ENCODE assay signal across 25 cellular contexts in genomic region chr13:100735494-100735893, GRCh38.
DNase-seq lines count a peak whose midpoint lies in the region; ATAC-seq, FAIRE-seq and TF ChIP-seq lines count a peak whose summit lies in the region.
"Had no signal": no experiment of that assay in that cellular context is flagged by ENCODE, and none has a peak within 500 bp of the region (broad histone marks: within the 10 kb centered on the region; RNA-seq: fewer than 3 reads in every experiment).

No MANE protein-coding gene starts in this region.

- H2BK15ac ChIP-seq in mesenchymal stem cell (ENCODE audit: low read depth, poor library complexity, severe bottlenecking) = no peak overlapping the region

- H2BK12ac ChIP-seq in mesenchymal stem cell (ENCODE audit: low read length in 2 of 2) = no peak overlapping the region

- H3K36me3 ChIP-seq in HepG2 (replicated peaks in 1 of 2; ENCODE audit: control insufficient read depth in 1 of 2, insufficient read depth in 2 of 2, low read length in 2 of 2) = no peaks in the 10 kb centered on the region
- no peaks in the 10 kb centered on the region for H3K36me3 ChIP-seq in right lobe of liver
- no peaks in the 10 kb centered on the region for H3K36me3 ChIP-seq in GM23338 (ENCODE audit: insufficient read depth)
- H3K36me3 ChIP-seq in mesenchymal stem cell (ENCODE audit: control insufficient read depth in 1 of 2, insufficient read depth in 2 of 2, low read depth in 1 of 2, low read length in 2 of 2) = no peaks in the 10 kb centered on the region
- H3K36me3 ChIP-seq: BLaER1 treated with 17β-estradiol and CSF1 and Interleukin-3, amounts not matched to agents 10 nM and 100 nM had no signal

- H3K9ac ChIP-seq in HepG2 (ENCODE audit: insufficient read depth, low read depth, low read length) = no peak overlapping the region; the same call in 1 of the 2 replicates
- H3K9ac ChIP-seq in mesenchymal stem cell (ENCODE audit: low read length) = no peak overlapping the region
- H3K9ac ChIP-seq: BLaER1 treated with 17β-estradiol and CSF1 and Interleukin-3, amounts not matched to agents 10 nM and 100 nM had no signal

- peak overlapping the region; percentile 37 for H4K91ac ChIP-seq in mesenchymal stem cell (ENCODE audit: low read length)

- H3K9me2 ChIP-seq in GM23338 (ENCODE audit: insufficient read depth) = 0 out of 2 replicates have a peak, but pooled peaks cover 2% of the 10 kb centered on the region

- H3K27ac Mint-ChIP-seq in GM23338 = no peak overlapping the region
- H3K27ac Mint-ChIP-seq in stimulated activated memory B cell treated with anti-CD40 and anti-IgM and Interleukin-4, amounts not matched to agents 10 μg/mL and 1 μg/mL and 100 μg/mL, for 72 hours = no peak overlapping the region
- H3K27ac Mint-ChIP-seq: B cell; CD14-positive monocyte; CD4-positive, alpha-beta memory T cell; CD4-positive, CD25-positive, alpha-beta regulatory T cell; CD8-positive, alpha-beta memory T cell had no signal

- no peak overlapping the region for H3K4me3 Mint-ChIP-seq in GM23338
- no peak overlapping the region for H3K4me3 Mint-ChIP-seq in stimulated activated memory B cell treated with anti-CD40 and anti-IgM and Interleukin-4, amounts not matched to agents 10 μg/mL and 1 μg/mL and 100 μg/mL, for 72 hours
- H3K4me3 Mint-ChIP-seq: B cell; CD14-positive monocyte; CD4-positive, alpha-beta memory T cell; CD4-positive, CD25-positive, alpha-beta regulatory T cell; CD8-positive, alpha-beta memory T cell had no signal

- no peaks in the 10 kb centered on the region; the same call in 2 of the 3 replicates for H3K36me3 Mint-ChIP-seq in GM23338 (ENCODE audit: low read depth)
- no peaks in the 10 kb centered on the region for H3K36me3 Mint-ChIP-seq in stimulated activated memory B cell treated with anti-CD40 and anti-IgM and Interleukin-4, amounts not matched to agents 10 μg/mL and 1 μg/mL and 100 μg/mL, for 72 hours
- H3K36me3 Mint-ChIP-seq: CD14-positive monocyte; CD4-positive, alpha-beta memory T cell; CD4-positive, CD25-positive, alpha-beta regulatory T cell; CD8-positive, alpha-beta memory T cell had no signal

- in situ Hi-C loops in HepG2 (cut with HindIII; ENCODE audit: extremely low pct_ligation_motif_present, low pct_unique_long_range_greater_than_20kb) = no loop called here

- no peak overlapping the region for H3K14ac ChIP-seq in mesenchymal stem cell (ENCODE audit: low read length in 2 of 2)

- no peak overlapping the region for H2BK5ac ChIP-seq in mesenchymal stem cell (ENCODE audit: low read depth, low read length, poor library complexity, severe bottlenecking)

- H2AFZ ChIP-seq in HepG2 (ENCODE audit: low read length) = peak overlapping the region; percentile 1
- H2AFZ ChIP-seq in GM23338 = 0 out of 2 replicates have a peak overlapping the region, but pooled peaks have one; percentile 72
- no peak overlapping the region for H2AFZ ChIP-seq in mesenchymal stem cell (ENCODE audit: low read depth, low read length)

- 0 out of 2 replicates have a peak, but pooled peaks cover 8% of the 10 kb centered on the region for H3K9me3 ChIP-seq in HepG2 (ENCODE audit: low read length)
- no peaks in the 10 kb centered on the region for H3K9me3 ChIP-seq in right lobe of liver
- peaks cover 3% of the 10 kb centered on the region for H3K9me3 ChIP-seq in mesenchymal stem cell (ENCODE audit: control insufficient read depth, low read length)
- H3K9me3 ChIP-seq: A549 had no signal

- 97% methylated on average over 7 of the region's 9 CpGs for WGBS in HepG2 (ENCODE audit: low lambda C conversion rate)
- WGBS in right lobe of liver (ENCODE audit: insufficient coverage, low coverage, low lambda C conversion rate, missing lambda C conversion rate) = 87% methylated on average over 2 of the region's 9 CpGs
- 94% methylated on average over 9 of the region's 9 CpGs for WGBS in mesenchymal stem cell

- DNase-seq in HepG2 (ENCODE audit: low spot score) (no peak), right lobe of liver (no peak), GM23338 (ENCODE audit: low spot score) (no peak), mesenchymal stem cell (no peak), NCI-H1417 treated with DMSO at 0.1 percent for 48 hours (lab: John Stamatoyannopoulos, UW) (no peak), hippocampal formation (lab: John Stamatoyannopoulos, UW) (no peak)
- DNase-seq: AML-193; Calu3; CD4-positive, alpha-beta memory T cell; CD4-positive, CD25-positive, alpha-beta regulatory T cell; CD8-positive, alpha-beta memory T cell; COR-L47; DMS79 treated with DMSO at 0.1 percent for 48 hours; GF-D8 had no signal

- TF ChIP-seq CTCF in HepG2 (CRISPR knock-in tag; IDR thresholded peaks at IDR 0.05) (no peak), right lobe of liver (IDR thresholded peaks at IDR 0.05) (no peak), GM23338 (conservative IDR thresholded peaks at IDR 0.05; ENCODE audit: low read depth in 2 of 2) (no peak)

- H2BK120ac ChIP-seq in mesenchymal stem cell (ENCODE audit: low read depth, low read length) = no peak overlapping the region

- H3F3A ChIP-seq in GM23338 (replicated peaks; ENCODE audit: low read depth) = no peaks in the 10 kb centered on the region

- H3K4me3 ChIP-seq in HepG2 (replicated peaks in 1 of 3; ENCODE audit: insufficient read depth in 1 of 3, low read depth in 2 of 3, low read length in 3 of 3) = no peak overlapping the region
- H3K4me3 ChIP-seq in right lobe of liver = no peak overlapping the region
- no peak overlapping the region for H3K4me3 ChIP-seq in GM23338
- no peak overlapping the region for H3K4me3 ChIP-seq in mesenchymal stem cell (ENCODE audit: insufficient read depth in 1 of 2, low read depth in 1 of 2, low read length in 2 of 2)
- H3K4me3 ChIP-seq: A549; BLaER1 treated with 17β-estradiol and CSF1 and Interleukin-3, amounts not matched to agents 10 nM and 100 nM had no signal

- TF ChIP-seq RAD21 in HepG2 (CRISPR knock-in tag; IDR thresholded peaks at IDR 0.05) = no peak

- H3K23ac ChIP-seq in mesenchymal stem cell (ENCODE audit: low read length in 2 of 2) = no peak overlapping the region

- no peak overlapping the region for H3K4me2 ChIP-seq in HepG2 (ENCODE audit: low read depth, low read length)
- no peak overlapping the region for H3K4me2 ChIP-seq in GM23338
- H3K4me2 ChIP-seq in mesenchymal stem cell (ENCODE audit: low read length, poor library complexity, severe bottlenecking) = no peak overlapping the region
- H3K4me2 ChIP-seq: A549; BLaER1 treated with 17β-estradiol and CSF1 and Interleukin-3, amounts not matched to agents 10 nM and 100 nM had no signal

- ATAC-seq in HepG2 = no peak
- ATAC-seq in right lobe of liver = no peak
- no peak for ATAC-seq in GM23338
- peak; percentile 20 for ATAC-seq in stimulated activated memory B cell treated with anti-CD40 and anti-IgM and Interleukin-4, amounts not matched to agents 10 μg/mL and 1 μg/mL and 100 μg/mL, for 72 hours
- no peak for ATAC-seq in HG03342 (IDR thresholded peaks at IDR 0.05; ENCODE audit: unreplicated experiment)
- ATAC-seq: A549 had no signal

- TF ChIP-seq EP300 in HepG2 (IDR thresholded peaks at IDR 0.05; ENCODE audit: low read depth in 2 of 2, low read length in 2 of 2) (no peak), HepG2 (CRISPR knock-in tag; IDR thresholded peaks at IDR 0.05; ENCODE audit: borderline replicate concordance) (no peak)

- H3K79me2 ChIP-seq in HepG2 (ENCODE audit: insufficient read depth, low read length) (no peaks in the 10 kb centered on the region), GM23338 (replicated peaks; ENCODE audit: insufficient read depth) (no peaks in the 10 kb centered on the region)

- CTCF ChIA-PET in HepG2 (lab: Yijun Ruan, JAX; ENCODE audit: low intra/inter-chr PET ratio, low total read pairs) = no interaction called here

- POLR2A ChIA-PET in HepG2 (lab: Yijun Ruan, JAX) = no interaction called here

- no peak for FAIRE-seq in HepG2 (lab: Jason Lieb, UNC)
- FAIRE-seq: A549, D721Med, G401.6, GM12891, GM19239 had no signal

- no TSS peak for BruUV-seq in HepG2 (replicated peaks; lab: Mats Ljungman, UMichigan)

- H3K27ac ChIP-seq in HepG2 (ENCODE audit: extremely low read length, insufficient read depth, low read length) = peak overlapping the region; percentile 94
- no peak overlapping the region for H3K27ac ChIP-seq in right lobe of liver
- no peak overlapping the region for H3K27ac ChIP-seq in GM23338 (ENCODE audit: low read depth)
- H3K27ac ChIP-seq in mesenchymal stem cell (ENCODE audit: low read length, poor library complexity, severe bottlenecking) = no peak overlapping the region
- H3K27ac ChIP-seq: 22Rv1; A549; BLaER1 treated with 17β-estradiol and CSF1 and Interleukin-3, amounts not matched to agents 10 nM and 100 nM had no signal

- TF ChIP-seq POLR2A in HepG2 (IDR thresholded peaks at IDR 0.05; ENCODE audit: insufficient read depth in 1 of 2, low read depth in 2 of 2, low read length in 2 of 2) (no peak), right lobe of liver (IDR thresholded peaks at IDR 0.05) (no peak)

- H3K79me1 ChIP-seq in mesenchymal stem cell (replicated peaks; ENCODE audit: low read length, poor library complexity, severe bottlenecking) = no peaks in the 10 kb centered on the region

- H4K20me1 ChIP-seq in HepG2 (ENCODE audit: insufficient read depth, low read length) = no peaks in the 10 kb centered on the region
- no peaks in the 10 kb centered on the region for H4K20me1 ChIP-seq in GM23338 (replicated peaks; ENCODE audit: insufficient read depth)
- H4K20me1 ChIP-seq: BLaER1 treated with 17β-estradiol and CSF1 and Interleukin-3, amounts not matched to agents 10 nM and 100 nM had no signal

- H4K8ac ChIP-seq in mesenchymal stem cell (ENCODE audit: low read length) = no peak overlapping the region

- intact Hi-C loops in HepG2 (cut with micrococcal nuclease; ENCODE audit: unreplicated experiment) = no loop called here
- intact Hi-C loops in right lobe of liver (cut with DNase I) = no loop called here

- H3K18ac ChIP-seq in mesenchymal stem cell (ENCODE audit: low read depth in 1 of 2, low read length in 2 of 2) = no peak overlapping the region

- no peak overlapping the region for H3K4ac ChIP-seq in mesenchymal stem cell (ENCODE audit: low read depth in 1 of 2, low read length in 2 of 2)

- H3K27me3 Mint-ChIP-seq in GM23338 (ENCODE audit: insufficient read depth, low read depth, poor library complexity) = peaks cover 3% of the 10 kb centered on the region
- peaks cover 44% of the 10 kb centered on the region for H3K27me3 Mint-ChIP-seq in stimulated activated memory B cell treated with anti-CD40 and anti-IgM and Interleukin-4, amounts not matched to agents 10 μg/mL and 1 μg/mL and 100 μg/mL, for 72 hours
- H3K27me3 Mint-ChIP-seq: B cell had no signal

- peaks cover 6% of the 10 kb centered on the region; the same call in 1 of the 3 replicates for H3K4me1 Mint-ChIP-seq in GM23338
- H3K4me1 Mint-ChIP-seq in stimulated activated memory B cell treated with anti-CD40 and anti-IgM and Interleukin-4, amounts not matched to agents 10 μg/mL and 1 μg/mL and 100 μg/mL, for 72 hours = no peaks in the 10 kb centered on the region
- H3K4me1 Mint-ChIP-seq: B cell; CD4-positive, alpha-beta memory T cell; CD4-positive, CD25-positive, alpha-beta regulatory T cell; CD8-positive, alpha-beta memory T cell had no signal

- H3K9me3 Mint-ChIP-seq in GM23338 = peaks cover 10% of the 10 kb centered on the region; the same call in 2 of the 3 replicates
- H3K9me3 Mint-ChIP-seq in stimulated activated memory B cell treated with anti-CD40 and anti-IgM and Interleukin-4, amounts not matched to agents 10 μg/mL and 1 μg/mL and 100 μg/mL, for 72 hours = peaks cover 2% of the 10 kb centered on the region

- H3K4me1 ChIP-seq in HepG2 (ENCODE audit: insufficient read depth, low read length) (peaks cover 49% of the 10 kb centered on the region), right lobe of liver (peaks cover 0 to 25% (median 12%) of the 10 kb centered on the region in 4 donors), GM23338 (ENCODE audit: insufficient read depth) (no peaks in the 10 kb centered on the region), mesenchymal stem cell (ENCODE audit: control insufficient read depth, insufficient read depth, low read depth, low read length) (no peaks in the 10 kb centered on the region)
- H3K4me1 ChIP-seq: A549 had no signal

- H2AK5ac ChIP-seq in mesenchymal stem cell (ENCODE audit: low read length, severe bottlenecking) = no peak overlapping the region

- no peaks in the 10 kb centered on the region for H3K27me3 ChIP-seq in HepG2 (ENCODE audit: control insufficient read depth in 1 of 2, insufficient read depth in 2 of 2, low read length in 2 of 2)
- H3K27me3 ChIP-seq in right lobe of liver = no peaks in the 10 kb centered on the region
- no peaks in the 10 kb centered on the region for H3K27me3 ChIP-seq in GM23338 (ENCODE audit: insufficient read depth)
- H3K27me3 ChIP-seq in mesenchymal stem cell (ENCODE audit: control insufficient read depth in 1 of 2, insufficient read depth in 1 of 2, low read length in 2 of 2) = no peaks in the 10 kb centered on the region
- H3K27me3 ChIP-seq: BLaER1 treated with 17β-estradiol and CSF1 and Interleukin-3, amounts not matched to agents 10 nM and 100 nM had no signal
